ENCODE assay signal across 8 cellular contexts in the genomic region with DNA sequence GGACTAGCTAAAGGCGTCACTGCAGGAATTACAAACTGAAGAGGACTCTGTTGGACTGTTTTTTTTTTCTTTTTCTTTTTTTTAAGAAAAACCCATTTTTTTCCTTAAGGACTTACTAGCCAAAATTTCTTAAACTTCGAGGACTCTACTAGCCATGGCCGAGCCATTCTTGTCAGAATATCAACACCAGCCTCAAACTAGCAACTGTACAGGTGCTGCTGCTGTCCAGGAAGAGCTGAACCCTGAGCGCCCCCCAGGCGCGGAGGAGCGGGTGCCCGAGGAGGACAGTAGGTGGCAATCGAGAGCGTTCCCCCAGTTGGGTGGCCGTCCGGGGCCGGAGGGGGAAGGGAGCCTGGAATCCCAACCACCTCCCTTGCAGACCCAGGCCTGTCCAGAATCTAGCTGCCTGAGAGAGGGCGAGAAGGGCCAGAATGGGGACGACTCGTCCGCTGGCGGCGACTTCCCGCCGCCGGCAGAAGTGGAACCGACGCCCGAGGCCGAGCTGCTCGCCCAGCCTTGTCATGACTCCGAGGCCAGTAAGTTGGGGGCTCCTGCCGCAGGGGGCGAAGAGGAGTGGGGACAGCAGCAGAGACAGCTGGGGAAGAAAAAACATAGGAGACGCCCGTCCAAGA.
DNase-seq lines count a peak whose midpoint lies in the region; ATAC-seq lines count a peak whose summit lies in the region.

No MANE protein-coding gene starts in this region.

- ATAC-seq in HG02798 (IDR thresholded peaks at IDR 0.05; ENCODE audit: poor library complexity, unreplicated experiment), result peak; percentile 25
- no peak for ATAC-seq in GM19395 (IDR thresholded peaks at IDR 0.05; ENCODE audit: unreplicated experiment)

- peak; percentile 51 for DNase-seq in DMS153 treated with DMSO at 0.1 percent for 48 hours (lab: John Stamatoyannopoulos, UW; ENCODE audit: unreplicated experiment)
- peak; percentile 46 for DNase-seq in NCI-H446 treated with DMSO at 0.1 percent for 48 hours (lab: John Stamatoyannopoulos, UW)
- DNase-seq in activated CD4-positive, alpha-beta T cell treated with anti-CD3 and anti-CD28 coated beads for 1 hour, result peak; percentile 56
- peak; percentile 18 to 55 for DNase-seq in cerebellar nuclear complex (lab: John Stamatoyannopoulos, UW)
- DNase-seq in islet precursor cell, result peak; percentile 98
- DNase-seq in stimulated activated CD4-positive, alpha-beta T cell treated with anti-CD3 and anti-CD28 coated beads, Interleukin-12 subunit alpha, Interleukin-12 subunit beta, amount 100 ng/mL, for 4 hours, result peak; percentile 68

Comparison
In these comparisons a context has a peak if more than half of its experiments do, and no peak if none do; other contexts are left out.
1. DNase-seq: peak in every context shown above with its lines; median percentile 98 in islet precursor cell; 68 in stimulated activated CD4-positive, alpha-beta T cell treated with anti-CD3 and anti-CD28 coated beads, Interleukin-12 subunit alpha, Interleukin-12 subunit beta, amount 100 ng/mL, for 4 hours; 56 in activated CD4-positive, alpha-beta T cell treated with anti-CD3 and anti-CD28 coated beads for 1 hour; 51 in DMS153 treated with DMSO at 0.1 percent for 48 hours; 46 in NCI-H446 treated with DMSO at 0.1 percent for 48 hours; 36 in cerebellar nuclear complex.